In the genomic region with DNA sequence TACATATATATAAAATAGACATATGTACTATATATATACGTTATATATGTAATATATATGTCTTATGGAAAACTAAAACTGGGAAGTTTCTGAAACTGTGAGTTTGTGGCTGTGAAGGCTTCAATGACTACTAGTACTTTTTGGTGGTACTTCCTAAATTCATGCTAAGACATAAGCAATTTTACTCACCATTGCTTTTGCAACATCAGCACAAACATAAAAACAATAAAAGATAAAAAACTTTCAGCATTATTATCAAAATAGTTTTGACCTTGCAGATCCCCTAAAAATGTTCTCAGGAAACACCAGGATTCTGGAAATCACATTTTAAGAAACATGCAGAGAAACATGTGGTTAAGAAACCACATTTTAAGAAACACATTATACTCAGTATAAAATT, we compare ENCODE assay signal across 27 cellular contexts.
"Had no signal": no experiment of that assay in that cellular context is flagged by ENCODE, and none has a peak within 500 bp of the region (broad histone marks: within the 10 kb centered on the region; RNA-seq: fewer than 3 reads in every experiment).

No MANE protein-coding gene starts in this region.

- H3K4me1 ChIP-seq: stomach, suprapubic skin, testis, thyroid gland, tibial artery, tibial nerve, transverse colon, upper lobe of left lung, upper lobe of right lung, uterus, vagina had no signal

- DNase-seq: stimulated activated CD4-positive, alpha-beta T cell treated with anti-CD3 and anti-CD28 coated beads, Interleukin-2, amount 100 ng/mL, for 48 hours; stimulated activated CD4-positive, alpha-beta T cell treated with anti-CD3 and anti-CD28 coated beads, Interleukin-4, amount 100 ng/mL, for 1 hour; stimulated activated CD4-positive, alpha-beta T cell treated with anti-CD3 and anti-CD28 coated beads, Interleukin-4, amount 100 ng/mL, for 24 hours; stimulated activated CD4-positive, alpha-beta T cell treated with anti-CD3 and anti-CD28 coated beads, Interleukin-4, amount 100 ng/mL, for 4 hours; stimulated activated CD8-positive, alpha-beta memory T cell treated with anti-CD3 and anti-CD28 coated beads, Interleukin-4, amount 100 ng/mL, for 48 hours; stimulated activated naive B cell treated with anti-CD40 and anti-IgM and Interleukin-4, amounts not matched to agents 10 μg/mL and 1 μg/mL and 100 μg/mL, for 72 hours; stimulated activated naive CD4-positive, alpha-beta T cell; stimulated activated naive CD4-positive, alpha-beta T cell treated with Interleukin-2 at 50 U/mL for 16 hours; stimulated activated naive CD8-positive, alpha-beta T cell treated with anti-CD3 and anti-CD28 coated beads, Interleukin-15, amount 100 ng/mL, for 72 hours; stimulated activated naive CD8-positive, alpha-beta T cell treated with anti-CD3 and anti-CD28 coated beads, Interleukin-15, Interleukin-2, amounts not matched to agents 100 U/mL and 50 U/mL, for 24 hours; stomach; substantia nigra; testis; thyroid gland; tibial artery; transverse colon; trophoblast cell; upper lobe of left lung; upper lobe of right lung; uterus had no signal

- FAIRE-seq: urothelium cell line had no signal

- ATAC-seq: stimulated activated effector memory CD8-positive, alpha-beta T cell treated with anti-CD3 and anti-CD28 coated beads, Interleukin-12 subunit alpha, Interleukin-12 subunit beta, amount 100 ng/mL, for 72 hours; stimulated activated memory B cell treated with anti-CD40 and anti-IgM and Interleukin-4, amounts not matched to agents 10 μg/mL and 1 μg/mL and 100 μg/mL, for 72 hours; stimulated activated naive B cell treated with anti-CD40 and anti-IgM and Interleukin-4, amounts not matched to agents 10 μg/mL and 1 μg/mL and 100 μg/mL, for 72 hours; stimulated activated naive CD8-positive, alpha-beta T cell treated with anti-CD3 and anti-CD28 coated beads, Interleukin-15, amount 100 ng/mL, for 72 hours; stimulated activated naive CD8-positive, alpha-beta T cell treated with anti-CD3 and anti-CD28 coated beads, Interleukin-15, Interleukin-2, amounts not matched to agents 100 U/mL and 50 U/mL, for 24 hours; upper lobe of right lung had no signal

- H3K9me3 ChIP-seq: suprapubic skin, testis, thoracic aorta, thyroid gland, tibial artery, upper lobe of right lung, uterus, vagina had no signal

- H3K4me3 ChIP-seq: stomach, suprapubic skin, testis, thoracic aorta, thyroid gland, tibial artery, tibial nerve, transverse colon, upper lobe of left lung, upper lobe of right lung, uterus, vagina had no signal

- H3K36me3 ChIP-seq: stomach, suprapubic skin, thoracic aorta, thyroid gland, tibial artery, tibial nerve, transverse colon, upper lobe of left lung, upper lobe of right lung, uterus, vagina had no signal

- H3K27me3 ChIP-seq: stomach, suprapubic skin, testis, thyroid gland, tibial artery, tibial nerve, transverse colon, upper lobe of left lung, upper lobe of right lung, uterus, vagina had no signal

- H3K27ac ChIP-seq: stomach, suprapubic skin, testis, thoracic aorta, thyroid gland, tibial artery, tibial nerve, transverse colon, upper lobe of left lung, upper lobe of right lung, uterus, vagina had no signal
